ENCODE assay signal across 9 cellular contexts in genomic region chr1:117093870-117094621, GRCh38. TPM values are rescaled to one million over a fixed set of nuclear protein-coding genes. Genes with fewer than 3 reads are reported as not detected.
A peak's percentile ranks its signal among the peaks of the same experiment; 100 is the strongest.
DNase-seq lines count a peak whose midpoint lies in the region; ATAC-seq and TF ChIP-seq lines count a peak whose summit lies in the region.
"Had no signal": no experiment of that assay in that cellular context is flagged by ENCODE, and none has a peak within 500 bp of the region (broad histone marks: within the 10 kb centered on the region; RNA-seq: fewer than 3 reads in every experiment).

No MANE protein-coding gene starts in this region.

- H3K9me3 ChIP-seq in PC-3 (ENCODE audit: low read length), result no peaks in the 10 kb centered on the region

- DNase-seq in AG08395 (ENCODE audit: low spot score) (peak; percentile 45), PC-3 (peak; percentile 52), brain microvascular endothelial cell (peak; percentile 80), memory B cell (ENCODE audit: low spot score in 2 of 2) (no peak), NCI-H1105 treated with DMSO at 0.1 percent for 48 hours (lab: John Stamatoyannopoulos, UW) (no peak), NCI-H128 (lab: John Stamatoyannopoulos, UW; ENCODE audit: unreplicated experiment) (no peak)

- peaks cover 4% of the 10 kb centered on the region for H3F3A ChIP-seq in PC-3 (ENCODE audit: low read length, unreplicated experiment)

- no peaks in the 10 kb centered on the region for H4K20me1 ChIP-seq in PC-3 (ENCODE audit: low read length)

- H3K27me3 ChIP-seq in PC-3 (ENCODE audit: low read length) (no peaks in the 10 kb centered on the region), brain microvascular endothelial cell (replicated peaks) (no peaks in the 10 kb centered on the region)

- H3K79me2 ChIP-seq in PC-3 (ENCODE audit: low read length), result no peaks in the 10 kb centered on the region

- H3K4me1 ChIP-seq in PC-3 (ENCODE audit: insufficient read depth, low read length), result peaks cover 20% of the 10 kb centered on the region

- POLR2A ChIA-PET in PC-3 (lab: Charles Lee; ENCODE audit: unreplicated experiment), result no interaction called here

- in situ Hi-C loops in brain microvascular endothelial cell (cut with HindIII; ENCODE audit: low pct_ligation_motif_present, low sequenced_read_pairs), result no loop called here

- no peaks in the 10 kb centered on the region for H3K27me3 Mint-ChIP-seq in memory B cell
- H3K27me3 Mint-ChIP-seq: IgD-negative memory B cell had no signal

- CTCF ChIA-PET in PC-3 (lab: Charles Lee), result interaction anchor here (0.5 kb wide), 2 partner anchors 28 to 65 kb away, joined by 3 read pairs; no protein-coding TSS in a partner anchor

- H3K4me1 Mint-ChIP-seq in memory B cell, result peaks cover 3% of the 10 kb centered on the region
- H3K4me1 Mint-ChIP-seq: IgD-negative memory B cell had no signal

- intact Hi-C loops in PC-3 (cut with micrococcal nuclease), result loop anchor here (2.0 kb wide), 1 partner anchor 17 kb away; no protein-coding TSS in a partner anchor

- ATAC-seq in GM18511 (IDR thresholded peaks at IDR 0.05; ENCODE audit: unreplicated experiment), result peak; percentile 82
- peak; percentile 86 for ATAC-seq in HG02981 (IDR thresholded peaks at IDR 0.05; ENCODE audit: unreplicated experiment)
- ATAC-seq in PC-3, result peak; percentile 24; the same call in 1 of the 2 replicates
- ATAC-seq in memory B cell (ENCODE audit: low read depth), result peak; percentile 79

- peak overlapping the region; percentile 20 for H3K4me2 ChIP-seq in PC-3 (ENCODE audit: low read length)

- no TSS peak for BruUV-seq in PC-3 (replicated peaks; lab: Mats Ljungman, UMichigan)

- no peak overlapping the region for H3K4me3 ChIP-seq in PC-3 (ENCODE audit: low read length)
- no peak overlapping the region for H3K4me3 ChIP-seq in brain microvascular endothelial cell (ENCODE audit: low read depth, low read length)

- peaks cover 43% of the 10 kb centered on the region for H3K36me3 Mint-ChIP-seq in memory B cell

- H3K9me2 ChIP-seq in PC-3 (replicated peaks; ENCODE audit: low read length), result no peaks in the 10 kb centered on the region

- no peak overlapping the region for H3K27ac Mint-ChIP-seq in memory B cell
- H3K27ac Mint-ChIP-seq: IgD-negative memory B cell had no signal

- H3K9me3 Mint-ChIP-seq in memory B cell, result no peaks in the 10 kb centered on the region
- H3K9me3 Mint-ChIP-seq: IgD-negative memory B cell had no signal

- no peak overlapping the region for H3K4me3 Mint-ChIP-seq in memory B cell

- TF ChIP-seq CTCF in PC-3 (conservative IDR thresholded peaks at IDR 0.05; ENCODE audit: low read depth, low read length) (peak; percentile 46), brain microvascular endothelial cell (IDR thresholded peaks at IDR 0.05; ENCODE audit: low read depth, low read length, missing control alignments) (peak; percentile 66)

- no peak overlapping the region for H2AFZ ChIP-seq in PC-3 (ENCODE audit: low read length)

- peak overlapping the region; percentile 12; the same call in 1 of the 2 replicates for H3K9ac ChIP-seq in PC-3 (ENCODE audit: low read length)

- peaks cover 41% of the 10 kb centered on the region for H3K36me3 ChIP-seq in PC-3 (ENCODE audit: low read depth, low read length)
- no peaks in the 10 kb centered on the region for H3K36me3 ChIP-seq in brain microvascular endothelial cell (replicated peaks)

- H3K27ac ChIP-seq in PC-3 (ENCODE audit: low read length), result peak overlapping the region; percentile 69
- H3K27ac ChIP-seq in brain microvascular endothelial cell, result peak overlapping the region; percentile 92

RNA-seq across cellular contexts. Expression of gene TRIM45, which starts 27.5 kb away (rescaled TPM):
- total RNA-seq in PC-3 (2014; rRNA removed), result 3.1 and 4.3 TPM in 2 replicates

RNA-seq across cellular contexts. Expression of gene TTF2, which starts 33.9 kb away (rescaled TPM):
- total RNA-seq in PC-3 (2014; rRNA removed), result 25.1 and 28.8 TPM in 2 replicates

Comparison
In these comparisons a context has a peak if more than half of its experiments do, and no peak if none do; other contexts are left out.
1. DNase-seq: peak in AG08395 (single experiment), PC-3 (single experiment) and brain microvascular endothelial cell (single experiment); none in memory B cell (0 of 2), NCI-H1105 treated with DMSO at 0.1 percent for 48 hours (single experiment) and NCI-H128 (single experiment).
2. ATAC-seq: peak in every context shown above with its lines; median percentile 86 in HG02981; 82 in GM18511; 79 in memory B cell; 24 in PC-3.